Comparison of ENCODE assay signal across 30 cellular contexts in genomic region chr3:146375214-146375613, GRCh38.
DNase-seq lines count a peak whose midpoint lies in the region; ATAC-seq and TF ChIP-seq lines count a peak whose summit lies in the region.
"Had no signal": no experiment of that assay in that cellular context is flagged by ENCODE, and none has a peak within 500 bp of the region (broad histone marks: within the 10 kb centered on the region; RNA-seq: fewer than 3 reads in every experiment).

No MANE protein-coding gene starts in this region.

- no peak overlapping the region for H3K4ac ChIP-seq in IMR-90 (ENCODE audit: low read depth, low read length)

- BruUV-seq in IMR-90 (replicated peaks; lab: Mats Ljungman, UMichigan), result no TSS peak

- H3K4me3 ChIP-seq in IMR-90 (ENCODE audit: insufficient read depth, low read depth, low read length), result no peak overlapping the region
- H3K4me3 ChIP-seq in coronary artery, result no peak overlapping the region
- no peak overlapping the region for H3K4me3 ChIP-seq in MM.1S (ENCODE audit: low read length)
- H3K4me3 ChIP-seq: cardiac muscle cell, heart left ventricle, prostate gland, thoracic aorta had no signal

- no peak overlapping the region for H4K5ac ChIP-seq in IMR-90 (ENCODE audit: low read depth, low read length)

- H2AFZ ChIP-seq in IMR-90 (replicated peaks; ENCODE audit: low read length, poor library complexity), result no peak overlapping the region
- H2AFZ ChIP-seq in MM.1S (ENCODE audit: low read length), result no peak overlapping the region

- DNase-seq in AG20443 (ENCODE audit: low spot score) (peak; percentile 56), IMR-90 (peak; percentile 19), fibroblast of gingiva (ENCODE audit: low read depth) (peak; percentile 11), neural crest cell (ENCODE audit: low read depth, low spot score) (no peak), coronary artery (ENCODE audit: low spot score) (no peak), MM.1S (no peak)
- DNase-seq: activated CD4-positive, alpha-beta memory T cell treated with anti-CD3 and anti-CD28 coated beads for 36 hours; activated CD4-positive, CD25-positive, alpha-beta regulatory T cell treated with anti-CD3 and anti-CD28 coated beads, Interleukin-2, amount 50 U/mL, for 72 hours; activated CD8-positive, alpha-beta memory T cell treated with anti-CD3 and anti-CD28 coated beads, Interleukin-2, amount 50 U/mL, for 48 hours; activated naive CD4-positive, alpha-beta T cell treated with anti-CD3 and anti-CD28 coated beads, Interleukin-2, amount 10 ng/mL, durations not matched to agents 7 days and 5 days; CD4-positive, CD25-positive, alpha-beta regulatory T cell; cortex of kidney; foreskin keratinocyte; H9; heart left ventricle; left colon; mesenchymal stem cell; NCI-H1436; NCI-H2081 treated with DMSO at 0.1 percent for 48 hours; NCI-H345; NCI-H748 treated with DMSO at 0.1 percent for 48 hours; stimulated activated naive CD8-positive, alpha-beta T cell treated with anti-CD3 and anti-CD28 coated beads, Interleukin-15, Interleukin-2, amounts not matched to agents 100 U/mL and 50 U/mL, for 24 hours had no signal

- H3K9me3 ChIP-seq in IMR-90 (ENCODE audit: control insufficient read depth, insufficient read depth, low read length) (peaks cover 2% of the 10 kb centered on the region; the same call in 1 of the 2 replicates), MM.1S (replicated peaks; ENCODE audit: insufficient read depth, low read length) (no peaks in the 10 kb centered on the region; the same call in 1 of the 2 replicates)
- H3K9me3 ChIP-seq: neutrophil, prostate gland had no signal

- H3K79me1 ChIP-seq in IMR-90 (ENCODE audit: low read depth in 1 of 2, low read length in 2 of 2), result no peaks in the 10 kb centered on the region

- peak overlapping the region; percentile 8; the same call in 1 of the 2 replicates for H2BK120ac ChIP-seq in IMR-90 (ENCODE audit: low read depth, low read length)

- no peak overlapping the region for H3K56ac ChIP-seq in IMR-90 (ENCODE audit: extremely low read depth, insufficient read depth, low read length)

- CTCF ChIA-PET in IMR-90 (lab: Yijun Ruan, JAX), result no interaction called here

- peaks cover 3% of the 10 kb centered on the region for H3K36me3 Mint-ChIP-seq in neural crest cell (ENCODE audit: low read depth)
- H3K36me3 Mint-ChIP-seq: activated CD4-positive, alpha-beta memory T cell treated with anti-CD3 and anti-CD28 coated beads for 36 hours; activated naive CD4-positive, alpha-beta T cell treated with anti-CD3 and anti-CD28 coated beads, Interleukin-2, amount 10 ng/mL, durations not matched to agents 7 days and 5 days; CD4-positive, CD25-positive, alpha-beta regulatory T cell had no signal

- peak overlapping the region; percentile 15 for H3K27ac Mint-ChIP-seq in neural crest cell (ENCODE audit: unreplicated experiment)
- H3K27ac Mint-ChIP-seq: activated CD4-positive, alpha-beta memory T cell treated with anti-CD3 and anti-CD28 coated beads for 36 hours; activated naive CD4-positive, alpha-beta T cell treated with anti-CD3 and anti-CD28 coated beads, Interleukin-2, amount 10 ng/mL, durations not matched to agents 7 days and 5 days; CD4-positive, CD25-positive, alpha-beta regulatory T cell; T-helper 1 cell treated with Interleukin-12 subunit alpha and Interleukin-12 subunit beta and Interleukin-4 antibody, amounts not matched to agents 30 μg/mL and 1 μg/mL, for 36 hours had no signal

- no peak overlapping the region for H2AK5ac ChIP-seq in IMR-90 (ENCODE audit: low read depth, low read length)

- no peak for TF ChIP-seq RAD21 in IMR-90 (IDR thresholded peaks at IDR 0.05; ENCODE audit: low read length)

- H3K9ac ChIP-seq in IMR-90 (ENCODE audit: low read depth, low read length) (no peak overlapping the region), MM.1S (ENCODE audit: low read length) (no peak overlapping the region)
- H3K9ac ChIP-seq: KMS-11 had no signal

- no peaks in the 10 kb centered on the region for H3K9me2 ChIP-seq in MM.1S (replicated peaks; ENCODE audit: insufficient read depth, low read length)

- H3K4me3 Mint-ChIP-seq in neural crest cell, result no peak overlapping the region
- H3K4me3 Mint-ChIP-seq: activated CD4-positive, alpha-beta memory T cell treated with anti-CD3 and anti-CD28 coated beads for 36 hours; activated naive CD4-positive, alpha-beta T cell treated with anti-CD3 and anti-CD28 coated beads, Interleukin-2, amount 10 ng/mL, durations not matched to agents 7 days and 5 days; CD4-positive, CD25-positive, alpha-beta regulatory T cell; H9; T-helper 1 cell treated with Interleukin-12 subunit alpha and Interleukin-12 subunit beta and Interleukin-4 antibody, amounts not matched to agents 30 μg/mL and 1 μg/mL, for 36 hours had no signal

- H2BK5ac ChIP-seq in IMR-90 (ENCODE audit: low read depth, low read length, poor library complexity, severe bottlenecking), result no peak overlapping the region

- no peak overlapping the region for H2AK9ac ChIP-seq in IMR-90 (replicated peaks; ENCODE audit: low read depth, low read length, poor library complexity)

- TF ChIP-seq CTCF in IMR-90 (conservative IDR thresholded peaks at IDR 0.05; ENCODE audit: low read depth, low read length) (no peak), neural crest cell (conservative IDR thresholded peaks at IDR 0.05) (no peak), coronary artery (IDR thresholded peaks at IDR 0.05) (no peak), MM.1S (IDR thresholded peaks at IDR 0.05; ENCODE audit: low read length) (no peak)

- POLR2A ChIA-PET in IMR-90 (lab: Charles Lee; ENCODE audit: unreplicated experiment), result no interaction called here

- peaks cover 14% of the 10 kb centered on the region for H3K9me3 Mint-ChIP-seq in neural crest cell
- H3K9me3 Mint-ChIP-seq: T-helper 1 cell treated with Interleukin-12 subunit alpha and Interleukin-12 subunit beta and Interleukin-4 antibody, amounts not matched to agents 30 μg/mL and 1 μg/mL, for 36 hours had no signal

- dilution Hi-C loops in IMR-90 (cut with HindIII; ENCODE audit: low sequenced_read_pairs, unreplicated experiment), result no loop called here

- H4K91ac ChIP-seq in IMR-90 (ENCODE audit: insufficient read depth, low read depth, low read length), result no peak overlapping the region

- H3K36me3 ChIP-seq in IMR-90 (ENCODE audit: control insufficient read depth, insufficient read depth, low read length) (no peaks in the 10 kb centered on the region), MM.1S (replicated peaks; ENCODE audit: insufficient read depth, low read length) (no peaks in the 10 kb centered on the region)
- H3K36me3 ChIP-seq: cardiac muscle cell, heart left ventricle, neutrophil, prostate gland, thoracic aorta had no signal

- in situ Hi-C loops in IMR-90 (cut with MboI; ENCODE audit: low sequenced_read_pairs), result no loop called here

- H3F3A ChIP-seq in MM.1S (ENCODE audit: insufficient read depth, low read length), result no peaks in the 10 kb centered on the region

- no peak overlapping the region; the same call in 1 of the 2 replicates for H3K27ac ChIP-seq in IMR-90 (ENCODE audit: insufficient read depth, low read length)
- H3K27ac ChIP-seq in coronary artery, result no peak overlapping the region
- H3K27ac ChIP-seq in MM.1S (ENCODE audit: low read length), result no peak overlapping the region
- H3K27ac ChIP-seq: cardiac muscle cell, foreskin keratinocyte, KMS-11, neutrophil, prostate gland, thoracic aorta had no signal

- H2BK15ac ChIP-seq in IMR-90 (ENCODE audit: low read depth, low read length), result no peak overlapping the region

- no peak overlapping the region for H3K18ac ChIP-seq in IMR-90 (ENCODE audit: low read depth, low read length)

- H3K4me2 ChIP-seq in IMR-90 (ENCODE audit: low read depth, low read length) (no peak overlapping the region), MM.1S (ENCODE audit: low read depth, low read length) (no peak overlapping the region)
- H3K4me2 ChIP-seq: KMS-11 had no signal

- TF ChIP-seq POLR2A in IMR-90 (IDR thresholded peaks at IDR 0.05; ENCODE audit: low read depth, low read length), result no peak

- H4K20me1 ChIP-seq in IMR-90 (ENCODE audit: insufficient read depth, low read length), result no peaks in the 10 kb centered on the region
- H4K20me1 ChIP-seq in MM.1S (ENCODE audit: insufficient read depth, low read length), result no peaks in the 10 kb centered on the region

- H3K9me1 ChIP-seq in IMR-90 (ENCODE audit: insufficient read depth, low read length), result no peaks in the 10 kb centered on the region

- H2BK20ac ChIP-seq in IMR-90 (ENCODE audit: low read depth, low read length), result peak overlapping the region; percentile 27; the same call in 1 of the 2 replicates

- H3K4me1 ChIP-seq in IMR-90 (ENCODE audit: control insufficient read depth, insufficient read depth, low read length) (peaks cover 5% of the 10 kb centered on the region; the same call in 1 of the 2 replicates), MM.1S (ENCODE audit: low read length) (no peaks in the 10 kb centered on the region)
- H3K4me1 ChIP-seq: foreskin keratinocyte, prostate gland had no signal

- H4K8ac ChIP-seq in IMR-90 (ENCODE audit: low read depth in 2 of 2, low read length in 2 of 2), result no peak overlapping the region

- no peak overlapping the region for H3K23ac ChIP-seq in IMR-90 (ENCODE audit: low read depth, low read length)

- no peaks in the 10 kb centered on the region for H3K27me3 Mint-ChIP-seq in neural crest cell (ENCODE audit: low read depth)
- H3K27me3 Mint-ChIP-seq: activated CD4-positive, alpha-beta memory T cell treated with anti-CD3 and anti-CD28 coated beads for 36 hours; activated naive CD4-positive, alpha-beta T cell treated with anti-CD3 and anti-CD28 coated beads, Interleukin-2, amount 10 ng/mL, durations not matched to agents 7 days and 5 days; CD4-positive, CD25-positive, alpha-beta regulatory T cell had no signal

- no peaks in the 10 kb centered on the region for H3K79me2 ChIP-seq in MM.1S (ENCODE audit: low read length)

- intact Hi-C loops in IMR-90 (cut with micrococcal nuclease), result no loop called here

- H3K4me1 Mint-ChIP-seq in neural crest cell, result no peaks in the 10 kb centered on the region
- H3K4me1 Mint-ChIP-seq: activated naive CD4-positive, alpha-beta T cell treated with anti-CD3 and anti-CD28 coated beads, Interleukin-2, amount 10 ng/mL, durations not matched to agents 7 days and 5 days; CD4-positive, CD25-positive, alpha-beta regulatory T cell had no signal

- H3K27me3 ChIP-seq in IMR-90 (ENCODE audit: control insufficient read depth, insufficient read depth, low read length) (no peaks in the 10 kb centered on the region; the same call in 1 of the 2 replicates), MM.1S (replicated peaks; ENCODE audit: insufficient read depth, low read length) (no peaks in the 10 kb centered on the region)
- H3K27me3 ChIP-seq: cardiac muscle cell, heart left ventricle, neutrophil had no signal

- 77% methylated on average over 3 of the region's 3 CpGs; no CpG with 5 or more reads in 1 of the 2 experiments for WGBS in IMR-90 (ENCODE audit: extremely low coverage in 2 of 2, insufficient read length in 1 of 2), 2 experiments

- no peak overlapping the region for H3K14ac ChIP-seq in IMR-90 (replicated peaks; ENCODE audit: low read depth, low read length)

- ATAC-seq in IMR-90 (ENCODE audit: low read depth) (peak; percentile 32; the same call in 1 of the 2 replicates), GM21526 (IDR thresholded peaks at IDR 0.05; ENCODE audit: low FRiP score, unreplicated experiment) (no peak), GM19395 (IDR thresholded peaks at IDR 0.05; ENCODE audit: unreplicated experiment) (no peak)
- ATAC-seq: foreskin keratinocyte; left colon; stimulated activated naive CD8-positive, alpha-beta T cell treated with anti-CD3 and anti-CD28 coated beads, Interleukin-15, Interleukin-2, amounts not matched to agents 100 U/mL and 50 U/mL, for 24 hours had no signal

Comparison
In these comparisons a context has a peak if more than half of its experiments do, and no peak if none do; other contexts are left out.
1. DNase-seq: peak in AG20443 (single experiment), IMR-90 (single experiment) and fibroblast of gingiva (single experiment); none in neural crest cell (single experiment), coronary artery (single experiment) and MM.1S (single experiment).